In genomic region chr10:46512002-46512401, GRCh38 we compare ENCODE assay signal across 3 cellular contexts. TPM values are rescaled to one million over a fixed set of nuclear protein-coding genes. Genes with fewer than 3 reads are reported as not detected.
"Had no signal": no experiment of that assay in that cellular context is flagged by ENCODE, and none has a peak within 500 bp of the region (broad histone marks: within the 10 kb centered on the region; RNA-seq: fewer than 3 reads in every experiment).

No MANE protein-coding gene starts in this region.

RNA-seq across cellular contexts. Expression of gene GPRIN2, which starts 44.5 kb away (rescaled TPM):
- total RNA-seq: Right ventricle myocardium inferior, SJCRH30, SK-MEL-5 had no signal

RNA-seq across cellular contexts. Expression of gene NPY4R, which starts 46.2 kb away (rescaled TPM):
- total RNA-seq: Right ventricle myocardium inferior, SJCRH30, SK-MEL-5 had no signal
